17 cellular contexts compared by ENCODE assay signal in genomic region chr2:66134113-66134730, GRCh38.
"Had no signal": no experiment of that assay in that cellular context is flagged by ENCODE, and none has a peak within 500 bp of the region (broad histone marks: within the 10 kb centered on the region; RNA-seq: fewer than 3 reads in every experiment).

No MANE protein-coding gene starts in this region.

- H3K4me1 ChIP-seq: adrenal gland, tibial nerve, uterus had no signal

- H3K36me3 ChIP-seq: adrenal gland, cardiac muscle cell, tibial nerve, uterus had no signal

- H3K4me3 Mint-ChIP-seq: activated CD4-positive, alpha-beta memory T cell treated with anti-CD3 and anti-CD28 coated beads, Interleukin-2, amount 10 ng/mL, durations not matched to agents 7 days and 5 days; activated naive CD4-positive, alpha-beta T cell treated with anti-CD3 and anti-CD28 coated beads, Interleukin-2, amount 50 U/mL, for 24 hours; activated T-cell treated with anti-CD3 and anti-CD28 coated beads, Interleukin-2, amount 50 U/mL, for 4 hours; endodermal cell; memory B cell; naive thymus-derived CD8-positive, alpha-beta T cell had no signal

- FAIRE-seq: kidney had no signal

- H3K27ac Mint-ChIP-seq: activated CD4-positive, alpha-beta memory T cell treated with anti-CD3 and anti-CD28 coated beads, Interleukin-2, amount 10 ng/mL, durations not matched to agents 7 days and 5 days; activated naive CD4-positive, alpha-beta T cell treated with anti-CD3 and anti-CD28 coated beads, Interleukin-2, amount 50 U/mL, for 24 hours; endodermal cell; memory B cell; naive thymus-derived CD8-positive, alpha-beta T cell had no signal

- H3K36me3 Mint-ChIP-seq: activated naive CD4-positive, alpha-beta T cell treated with anti-CD3 and anti-CD28 coated beads, Interleukin-2, amount 50 U/mL, for 24 hours; memory B cell had no signal

- H3K27me3 Mint-ChIP-seq: activated CD4-positive, alpha-beta memory T cell treated with anti-CD3 and anti-CD28 coated beads, Interleukin-2, amount 10 ng/mL, durations not matched to agents 7 days and 5 days; activated naive CD4-positive, alpha-beta T cell treated with anti-CD3 and anti-CD28 coated beads, Interleukin-2, amount 50 U/mL, for 24 hours had no signal

- ATAC-seq: activated T-cell treated with anti-CD3 and anti-CD28 coated beads, Interleukin-2, amount 50 U/mL, for 4 hours; left ventricle myocardium superior; naive thymus-derived CD8-positive, alpha-beta T cell had no signal

- DNase-seq: activated CD4-positive, alpha-beta memory T cell treated with anti-CD3 and anti-CD28 coated beads, Interleukin-2, amount 10 ng/mL, durations not matched to agents 7 days and 5 days; activated CD4-positive, alpha-beta T cell treated with anti-CD3 and anti-CD28 coated beads for 4 hours; activated effector memory CD4-positive, alpha-beta T cell treated with anti-CD3 and anti-CD28 coated beads, Interleukin-2, amount 50 U/mL, for 16 hours; activated T-cell treated with anti-CD3 and anti-CD28 coated beads, Interleukin-2, amount 50 U/mL, for 4 hours; adrenal gland; dorsolateral prefrontal cortex; endodermal cell; kidney; left ventricle myocardium superior; naive thymus-derived CD8-positive, alpha-beta T cell; stimulated activated CD4-positive, alpha-beta T cell treated with anti-CD3 and anti-CD28 coated beads, Interleukin-4, amount 100 ng/mL, for 24 hours; stimulated activated naive CD4-positive, alpha-beta T cell; uterus had no signal

- H3K4me3 ChIP-seq: adrenal gland, cardiac muscle cell, dorsolateral prefrontal cortex, tibial nerve, uterus had no signal

- H3K27me3 ChIP-seq: adrenal gland, cardiac muscle cell, tibial nerve, uterus had no signal

- H3K4me1 Mint-ChIP-seq: activated CD4-positive, alpha-beta memory T cell treated with anti-CD3 and anti-CD28 coated beads, Interleukin-2, amount 10 ng/mL, durations not matched to agents 7 days and 5 days; activated naive CD4-positive, alpha-beta T cell treated with anti-CD3 and anti-CD28 coated beads, Interleukin-2, amount 50 U/mL, for 24 hours; endodermal cell; memory B cell; naive thymus-derived CD8-positive, alpha-beta T cell had no signal

- H3K27ac ChIP-seq: adrenal gland, cardiac muscle cell, dorsolateral prefrontal cortex, tibial nerve, uterus had no signal

- H3K9me3 ChIP-seq: adrenal gland, tibial nerve, uterus had no signal
